Comparison of ENCODE assay signal across 24 cellular contexts in the genomic region with DNA sequence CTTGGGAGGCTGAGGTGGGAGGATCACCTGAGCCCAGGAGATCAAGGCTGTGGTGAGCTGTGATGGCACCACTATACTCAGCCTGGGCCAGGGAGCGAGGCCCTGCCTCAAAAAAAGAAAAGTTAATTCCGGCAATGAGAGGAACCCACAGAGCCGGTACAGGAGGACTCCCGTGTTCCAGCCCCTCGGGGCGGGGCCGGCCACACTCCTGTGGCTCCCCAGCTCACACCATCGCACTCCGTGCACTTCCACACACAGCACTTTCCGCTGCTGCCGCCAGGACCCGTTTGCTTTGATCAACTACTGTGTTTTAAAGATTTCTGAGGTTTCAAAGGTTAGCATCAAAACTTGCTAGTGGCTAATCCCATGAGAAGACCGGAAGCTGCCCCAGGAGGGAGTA.
"Had no signal": no experiment of that assay in that cellular context is flagged by ENCODE, and none has a peak within 500 bp of the region (broad histone marks: within the 10 kb centered on the region; RNA-seq: fewer than 3 reads in every experiment).

No MANE protein-coding gene starts in this region.

- H3K9me3 Mint-ChIP-seq: immature natural killer cell, memory B cell, mesothelial cell of epicardium, natural killer cell, neural crest cell had no signal

- DNase-seq: cortex of kidney; dorsolateral prefrontal cortex; effector CD8-positive, alpha-beta T cell; gastrocnemius medialis; immature natural killer cell; left lung; natural killer cell; pancreas; psoas muscle; retina; stimulated activated CD4-positive, alpha-beta T cell treated with anti-CD3 and anti-CD28 coated beads, Interleukin-2, amount 100 ng/mL, for 24 hours; stimulated activated CD4-positive, alpha-beta T cell treated with anti-CD3 and anti-CD28 coated beads, Interleukin-4, amount 100 ng/mL, for 4 hours; stimulated activated naive CD4-positive, alpha-beta T cell; stomach; substantia nigra; transverse colon had no signal

- H3K27me3 ChIP-seq: dorsolateral prefrontal cortex, esophagus muscularis mucosa, gastrocnemius medialis, left lung, pancreas, stomach, transverse colon had no signal

- H3K27ac ChIP-seq: epithelial cell of prostate, gastrocnemius medialis, left lung, lower lobe of right lung, pancreas, psoas muscle, stomach, thoracic aorta, transverse colon had no signal

- H3K4me1 ChIP-seq: gastrocnemius medialis, left lung, lower lobe of right lung, pancreas, psoas muscle had no signal

- H3K4me3 Mint-ChIP-seq: immature natural killer cell, memory B cell, mesothelial cell of epicardium, natural killer cell, neural crest cell had no signal

- H3K9me3 ChIP-seq: esophagus muscularis mucosa, gastrocnemius medialis, left lung, lower lobe of right lung, pancreas, psoas muscle, stomach, thoracic aorta, transverse colon had no signal

- H3K4me3 ChIP-seq: esophagus muscularis mucosa, gastrocnemius medialis, left lung, lower lobe of right lung, pancreas, psoas muscle, stomach, thoracic aorta, transverse colon had no signal

- H3K27ac Mint-ChIP-seq: immature natural killer cell, memory B cell, mesothelial cell of epicardium, natural killer cell had no signal

- H3K36me3 ChIP-seq: gastrocnemius medialis had no signal

- H3K4me1 Mint-ChIP-seq: immature natural killer cell, natural killer cell had no signal

- H3K36me3 Mint-ChIP-seq: memory B cell, natural killer cell had no signal

- ATAC-seq: gastrocnemius medialis, left lung, lower lobe of right lung, natural killer cell, pancreas, psoas muscle, sciatic nerve had no signal
